12 cellular contexts compared by ENCODE assay signal in the genomic region with DNA sequence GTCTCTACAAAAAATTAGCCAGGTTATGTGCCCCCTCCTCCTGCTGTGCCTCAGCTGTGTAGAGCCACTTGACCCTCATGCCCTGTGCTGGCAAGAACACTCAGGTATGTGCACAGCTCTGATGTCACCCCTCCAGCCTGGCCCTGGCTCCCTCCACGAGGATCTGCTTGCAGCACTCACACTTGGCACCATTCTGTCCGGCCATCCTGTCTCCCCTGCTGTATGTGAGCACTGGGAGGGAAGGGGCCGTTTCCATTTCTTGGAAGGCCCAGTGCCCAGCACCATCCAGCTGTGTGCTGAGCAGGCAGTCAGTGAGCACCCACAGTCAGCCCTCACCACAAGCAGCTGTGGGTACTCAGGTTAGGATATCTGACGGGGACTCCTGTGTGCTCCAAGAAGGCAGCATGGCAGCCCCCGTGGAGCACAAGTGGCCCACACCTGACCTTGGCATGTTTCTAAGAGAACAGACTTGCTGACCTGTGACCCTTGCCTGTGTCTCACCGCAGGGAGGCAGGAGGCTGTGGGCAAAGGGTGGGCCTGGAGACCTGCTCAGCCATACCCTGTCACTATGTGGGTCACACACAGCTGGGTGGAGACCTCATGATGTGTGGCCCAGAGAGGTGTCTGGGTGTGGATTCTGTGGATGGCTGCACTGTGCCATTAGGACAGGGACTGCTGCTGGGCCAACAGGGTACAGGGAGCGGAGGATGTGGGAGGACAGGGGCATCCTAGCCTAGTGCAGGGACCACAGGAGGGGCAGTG. TPM values are rescaled to one million over a fixed set of nuclear protein-coding genes. Genes with fewer than 3 reads are reported as not detected.
DNase-seq lines count a peak whose midpoint lies in the region; ATAC-seq and TF ChIP-seq lines count a peak whose summit lies in the region.
"Had no signal": no experiment of that assay in that cellular context is flagged by ENCODE, and none has a peak within 500 bp of the region (broad histone marks: within the 10 kb centered on the region; RNA-seq: fewer than 3 reads in every experiment).

No MANE protein-coding gene starts in this region.

- H4K91ac ChIP-seq in H9 (ENCODE audit: insufficient read length, low read depth, low read length) = no peak overlapping the region

- H3K9me3 Mint-ChIP-seq in H9 = peaks cover 4 to 6% of the 10 kb centered on the region in 2 experiments; a peak in 4 of 5 replicates
- peaks cover 4 to 21% (median 13%) of the 10 kb centered on the region in 3 donors for H3K9me3 Mint-ChIP-seq in T-cell
- peaks cover 16 to 21% of the 10 kb centered on the region in 2 donors for H3K9me3 Mint-ChIP-seq in stimulated activated naive B cell treated with anti-CD40 and anti-IgM and Interleukin-4, amounts not matched to agents 10 μg/mL and 1 μg/mL and 100 μg/mL, for 72 hours
- no peaks in the 10 kb centered on the region for H3K9me3 Mint-ChIP-seq in Caco-2 (ENCODE audit: unreplicated experiment)

- DNase-seq in H9 = no peak
- no peak for DNase-seq in T-cell
- DNase-seq in left lung = peak; percentile 85 to 86
- DNase-seq in stimulated activated naive B cell treated with anti-CD40 and anti-IgM and Interleukin-4, amounts not matched to agents 10 μg/mL and 1 μg/mL and 100 μg/mL, for 72 hours = no peak
- no peak for DNase-seq in activated CD4-positive, CD25-positive, alpha-beta regulatory T cell treated with anti-CD3 and anti-CD28 coated beads, Interleukin-2, amount 50 U/mL, for 72 hours
- DNase-seq in Caco-2 = no peak
- DNase-seq: activated CD4-positive, alpha-beta T cell treated with anti-CD3 and anti-CD28 coated beads, Interleukin-2, amount 50 U/mL, for 4 hours; activated effector memory CD4-positive, alpha-beta T cell treated with anti-CD3 and anti-CD28 coated beads, Interleukin-2, amount 50 U/mL, for 16 hours; NCI-H187; retina had no signal

- no peak overlapping the region for H3K9ac ChIP-seq in H9 (ENCODE audit: extremely low read depth, insufficient read length, low read length)

- no peak overlapping the region for H3K56ac ChIP-seq in H9 (ENCODE audit: insufficient read length, low read depth, low read length)

- peak overlapping the region; percentile 42 to 56 (median 46); a peak in 3 of 7 replicates for H3K27ac Mint-ChIP-seq in H9
- no peak overlapping the region for H3K27ac Mint-ChIP-seq in T-cell
- peak overlapping the region; percentile 81 for H3K27ac Mint-ChIP-seq in stimulated activated naive B cell treated with anti-CD40 and anti-IgM and Interleukin-4, amounts not matched to agents 10 μg/mL and 1 μg/mL and 100 μg/mL, for 72 hours
- no peak overlapping the region for H3K27ac Mint-ChIP-seq in Caco-2 (ENCODE audit: unreplicated experiment)

- H2BK20ac ChIP-seq in H9 (ENCODE audit: low read depth, low read length, poor library complexity, severe bottlenecking) = no peak overlapping the region

- POLR2A ChIA-PET in T-cell (lab: Charles Lee) (interaction anchor here in 1 of 2 donors (0.7 kb wide), 1 partner anchor 96 kb away, joined by 3 read pairs; no protein-coding TSS in a partner anchor), Caco-2 (lab: Charles Lee) (no interaction called here)

- WGBS in H9 (ENCODE audit: extremely low coverage, insufficient read length, low lambda C conversion rate) = no CpG with 5 or more reads among the region's 7 CpGs

- no peak overlapping the region for H3K4me3 ChIP-seq in left lung
- H3K4me3 ChIP-seq in Caco-2 (ENCODE audit: low read depth, low read length) = no peak overlapping the region

- H4K5ac ChIP-seq in H9 (ENCODE audit: insufficient read length, low read depth, low read length) = no peak overlapping the region

- H3K27me3 Mint-ChIP-seq in H9 (ENCODE audit: low read depth) = no peaks in the 10 kb centered on the region
- no peaks in the 10 kb centered on the region for H3K27me3 Mint-ChIP-seq in T-cell
- H3K27me3 Mint-ChIP-seq in stimulated activated naive B cell treated with anti-CD40 and anti-IgM and Interleukin-4, amounts not matched to agents 10 μg/mL and 1 μg/mL and 100 μg/mL, for 72 hours = no peaks in the 10 kb centered on the region
- H3K27me3 Mint-ChIP-seq in Caco-2 (ENCODE audit: insufficient read depth, unreplicated experiment) = no peaks in the 10 kb centered on the region

- no peak overlapping the region for H3T11ph ChIP-seq in H9 (ENCODE audit: low read length)

- H3K4me1 Mint-ChIP-seq in H9 = peaks cover 34 to 47% of the 10 kb centered on the region in 2 experiments
- H3K4me1 Mint-ChIP-seq in T-cell = peaks cover 74 to 77% (median 76%) of the 10 kb centered on the region in 3 donors
- peaks cover 54 to 80% of the 10 kb centered on the region in 2 donors for H3K4me1 Mint-ChIP-seq in stimulated activated naive B cell treated with anti-CD40 and anti-IgM and Interleukin-4, amounts not matched to agents 10 μg/mL and 1 μg/mL and 100 μg/mL, for 72 hours
- H3K4me1 Mint-ChIP-seq in Caco-2 (ENCODE audit: low read depth, unreplicated experiment) = peaks cover 43% of the 10 kb centered on the region

- H2BK12ac ChIP-seq in H9 (ENCODE audit: insufficient read length, low read depth, low read length) = no peak overlapping the region

- TF ChIP-seq CTCF in H9 (conservative IDR thresholded peaks at IDR 0.05) (no peak), left lung (IDR thresholded peaks at IDR 0.05) (no peak), Caco-2 (IDR thresholded peaks at IDR 0.05; ENCODE audit: insufficient read depth in 1 of 2, low read depth in 1 of 2, low read length in 1 of 2, severe bottlenecking in 1 of 2, unreplicated experiment in 1 of 2) (no peak)

- ATAC-seq in T-cell (replicated peaks in 1 of 4) (peak in 1 of 4 experiments; percentile 23), left lung (peak; percentile 92), GM21717 (IDR thresholded peaks at IDR 0.05; ENCODE audit: unreplicated experiment) (no peak)
- ATAC-seq in stimulated activated naive B cell treated with anti-CD40 and anti-IgM and Interleukin-4, amounts not matched to agents 10 μg/mL and 1 μg/mL and 100 μg/mL, for 72 hours (replicated peaks) = no peak

- H3K4me2 ChIP-seq in H9 (ENCODE audit: insufficient read depth, insufficient read length, low read length) = no peak overlapping the region

- CTCF ChIA-PET in T-cell (lab: Charles Lee) = interaction anchor here in 1 of 2 donors (1.2 kb wide), 1 partner anchor 9 kb away, joined by 4 read pairs; no protein-coding TSS in a partner anchor
- CTCF ChIA-PET in Caco-2 (lab: Charles Lee) = no interaction called here

- peaks cover 59% of the 10 kb centered on the region for H3K79me2 ChIP-seq in H9 (ENCODE audit: insufficient read depth, low read length)

- peaks cover under 1% of the 10 kb centered on the region; the same call in 1 of the 2 replicates for H3K4me1 ChIP-seq in H9 (ENCODE audit: insufficient read depth, low read length)
- peaks cover 0 to 73% of the 10 kb centered on the region in 2 donors for H3K4me1 ChIP-seq in left lung
- H3K4me1 ChIP-seq in Caco-2 = peaks cover 11% of the 10 kb centered on the region

- BruUV-seq in Caco-2 (replicated peaks; lab: Mats Ljungman, UMichigan) = no TSS peak

- H3K23me2 ChIP-seq in H9 (ENCODE audit: insufficient read length, low read depth, low read length, poor library complexity, severe bottlenecking) = no peaks in the 10 kb centered on the region

- H3K9me3 ChIP-seq in H9 (ENCODE audit: control insufficient read depth, low read depth, low read length) (no peaks in the 10 kb centered on the region), left lung (no peaks in the 10 kb centered on the region), Caco-2 (no peaks in the 10 kb centered on the region)

- no peaks in the 10 kb centered on the region for H3K27me3 ChIP-seq in H9 (ENCODE audit: insufficient read depth, low read length)
- H3K27me3 ChIP-seq in left lung = no peaks in the 10 kb centered on the region
- no peaks in the 10 kb centered on the region; the same call in 1 of the 2 replicates for H3K27me3 ChIP-seq in Caco-2 (replicated peaks; ENCODE audit: control insufficient read depth, insufficient read depth, low read length)

- H3K36me3 ChIP-seq in left lung (no peaks in the 10 kb centered on the region), Caco-2 (ENCODE audit: control insufficient read depth, insufficient read depth, low read length) (peaks cover 2% of the 10 kb centered on the region; the same call in 1 of the 2 replicates)

- no peak overlapping the region for H4K8ac ChIP-seq in H9 (replicated peaks; ENCODE audit: insufficient read length, low read depth, low read length)

- no peak overlapping the region for H3K23ac ChIP-seq in H9 (ENCODE audit: insufficient read length, low read depth, low read length)

- H3K27ac ChIP-seq in H9 (ENCODE audit: insufficient read length, low read depth, low read length) (no peak overlapping the region), left lung (peak overlapping the region in 1 of 2 donors; percentile 34)
- H3K27ac ChIP-seq: epithelial cell of prostate had no signal

- no peak overlapping the region for H2BK15ac ChIP-seq in H9 (ENCODE audit: low read depth, low read length)

- H3K79me1 ChIP-seq in H9 (ENCODE audit: insufficient read depth, low read depth, low read length, poor library complexity, severe bottlenecking) = peaks cover 4% of the 10 kb centered on the region

- H3K18ac ChIP-seq in H9 (ENCODE audit: insufficient read length, low read depth, low read length) = no peak overlapping the region

- no peak overlapping the region for H3K4me3 Mint-ChIP-seq in H9
- peak overlapping the region in 2 of 3 donors; percentile 14 to 26 for H3K4me3 Mint-ChIP-seq in T-cell
- no peak overlapping the region for H3K4me3 Mint-ChIP-seq in stimulated activated naive B cell treated with anti-CD40 and anti-IgM and Interleukin-4, amounts not matched to agents 10 μg/mL and 1 μg/mL and 100 μg/mL, for 72 hours
- no peak overlapping the region for H3K4me3 Mint-ChIP-seq in Caco-2 (ENCODE audit: unreplicated experiment)

- H2AFZ ChIP-seq in H9 (ENCODE audit: low read length) = no peak overlapping the region

- H2BK120ac ChIP-seq in H9 (ENCODE audit: low read depth, low read length, poor library complexity, severe bottlenecking) = no peak overlapping the region

- no peak overlapping the region for H2AK5ac ChIP-seq in H9 (ENCODE audit: insufficient read length, low read length)

- H3K36me3 Mint-ChIP-seq in H9 (ENCODE audit: insufficient read depth in 1 of 3, low read depth in 3 of 3) = peaks cover 5 to 13% (median 6%) of the 10 kb centered on the region in 3 experiments
- peaks cover 39% of the 10 kb centered on the region for H3K36me3 Mint-ChIP-seq in T-cell
- H3K36me3 Mint-ChIP-seq in stimulated activated naive B cell treated with anti-CD40 and anti-IgM and Interleukin-4, amounts not matched to agents 10 μg/mL and 1 μg/mL and 100 μg/mL, for 72 hours = peaks cover 36 to 52% of the 10 kb centered on the region in 2 donors
- H3K36me3 Mint-ChIP-seq in Caco-2 (ENCODE audit: insufficient read depth, unreplicated experiment) = peaks cover 11% of the 10 kb centered on the region

- H3K14ac ChIP-seq in H9 (ENCODE audit: insufficient read depth, low read length) = no peak overlapping the region

- no peak overlapping the region for H3K4ac ChIP-seq in H9 (ENCODE audit: low read depth, low read length)

- H4K20me1 ChIP-seq in H9 (ENCODE audit: control insufficient read depth, insufficient read depth, insufficient read length) = no peaks in the 10 kb centered on the region

- H2BK5ac ChIP-seq in H9 (ENCODE audit: insufficient read length, low read length) = no peak overlapping the region

- intact Hi-C loops in left lung (cut with DNase I) = no loop called here
- intact Hi-C loops in Caco-2 (cut with micrococcal nuclease; ENCODE audit: unreplicated experiment) = no loop called here

RNA-seq across cellular contexts. Expression of gene USP34, which starts 31.5 kb away (rescaled TPM):
- total RNA-seq in H9 (2021) = 84.3 and 93.9 TPM in 2 replicates
- total RNA-seq in T-cell = 100 to 1,000 TPM; 118 to 193 (median 132) TPM
- total RNA-seq in left lung = 100 to 1,000 TPM in 1 of 2 donors, 10 to 100 TPM in 1; 86.5 to 108 TPM
- total RNA-seq in Caco-2 (2022) = 100 and 101 TPM in 2 replicates

Comparison
In these comparisons a context has a peak if more than half of its experiments do, and no peak if none do; other contexts are left out.
1. DNase-seq: peak in left lung (2 of 2); none in H9 (single experiment), T-cell (0 of 34), stimulated activated naive B cell treated with anti-CD40 and anti-IgM and Interleukin-4, amounts not matched to agents 10 μg/mL and 1 μg/mL and 100 μg/mL, for 72 hours (single experiment), activated CD4-positive, CD25-positive, alpha-beta regulatory T cell treated with anti-CD3 and anti-CD28 coated beads, Interleukin-2, amount 50 U/mL, for 72 hours (single experiment) and Caco-2 (0 of 2).
2. H3K27ac Mint-ChIP-seq: peak in H9 (3 of 3) and stimulated activated naive B cell treated with anti-CD40 and anti-IgM and Interleukin-4, amounts not matched to agents 10 μg/mL and 1 μg/mL and 100 μg/mL, for 72 hours (single experiment); none in T-cell (0 of 2) and Caco-2 (single experiment).
3. H3K4me3 Mint-ChIP-seq: peak in T-cell (2 of 3); none in H9 (0 of 2), stimulated activated naive B cell treated with anti-CD40 and anti-IgM and Interleukin-4, amounts not matched to agents 10 μg/mL and 1 μg/mL and 100 μg/mL, for 72 hours (0 of 2) and Caco-2 (single experiment).